9 cellular contexts compared by ENCODE assay signal in the genomic region with DNA sequence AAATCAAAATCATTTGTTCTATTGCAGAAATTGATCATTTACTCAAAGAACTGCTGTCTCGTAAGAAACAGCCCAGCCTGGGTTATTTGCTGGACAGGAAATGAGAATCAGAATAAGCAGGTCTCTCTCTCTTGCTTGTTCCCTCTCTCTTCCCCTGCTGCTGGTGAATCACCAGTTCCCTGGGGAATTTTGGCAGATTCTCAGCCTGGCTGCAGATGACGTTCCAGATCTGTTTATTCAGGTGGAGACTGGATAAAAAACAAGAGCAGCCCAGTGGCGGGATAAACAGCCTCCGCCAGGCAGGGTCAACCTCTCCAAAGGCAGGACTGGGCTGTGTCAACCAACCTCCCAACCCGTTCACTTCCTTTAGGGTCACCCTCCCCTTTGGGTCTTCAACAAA.
A peak's percentile ranks its signal among the peaks of the same experiment; 100 is the strongest.
DNase-seq lines count a peak whose midpoint lies in the region; ATAC-seq and TF ChIP-seq lines count a peak whose summit lies in the region.
"Had no signal": no experiment of that assay in that cellular context is flagged by ENCODE, and none has a peak within 500 bp of the region (broad histone marks: within the 10 kb centered on the region; RNA-seq: fewer than 3 reads in every experiment).

No MANE protein-coding gene starts in this region.

- H3K4me3 Mint-ChIP-seq in CD4-positive, alpha-beta T cell: no peak overlapping the region
- H3K4me3 Mint-ChIP-seq in activated T-helper 1 cell treated with anti-CD3 and anti-CD28 coated beads, Interleukin-12 subunit alpha, Interleukin-12 subunit beta, Interleukin-2, Interleukin-4 antibody, amounts not matched to agents 30 ng/mL and 10 ng/mL and 1 ng/mL, durations not matched to agents 14 hours and 24 hours and 36 hours: no peak overlapping the region
- H3K4me3 Mint-ChIP-seq: dendritic cell treated with granulocyte-macrophage colony-stimulating factor and Interleukin-4, amounts not matched to agents 40 ng/mL and 50 ng/mL, for 4 days had no signal

- CTCF ChIA-PET in CD4-positive, alpha-beta T cell (lab: Charles Lee): no interaction called here

- TF ChIP-seq CTCF in choroid plexus epithelial cell (conservative IDR thresholded peaks at IDR 0.05; ENCODE audit: low read depth, low read length): no peak
- no peak for TF ChIP-seq CTCF in CD4-positive, alpha-beta T cell (IDR thresholded peaks at IDR 0.05)

- no peak overlapping the region for H3K27ac Mint-ChIP-seq in CD4-positive, alpha-beta T cell
- H3K27ac Mint-ChIP-seq in activated T-helper 1 cell treated with anti-CD3 and anti-CD28 coated beads, Interleukin-12 subunit alpha, Interleukin-12 subunit beta, Interleukin-2, Interleukin-4 antibody, amounts not matched to agents 30 ng/mL and 10 ng/mL and 1 ng/mL, durations not matched to agents 14 hours and 24 hours and 36 hours: no peak overlapping the region
- H3K27ac Mint-ChIP-seq: dendritic cell treated with granulocyte-macrophage colony-stimulating factor and Interleukin-4, amounts not matched to agents 40 ng/mL and 50 ng/mL, for 4 days had no signal

- H3K9me3 Mint-ChIP-seq in CD4-positive, alpha-beta T cell: no peaks in the 10 kb centered on the region
- H3K9me3 Mint-ChIP-seq in activated T-helper 1 cell treated with anti-CD3 and anti-CD28 coated beads, Interleukin-12 subunit alpha, Interleukin-12 subunit beta, Interleukin-2, Interleukin-4 antibody, amounts not matched to agents 30 ng/mL and 10 ng/mL and 1 ng/mL, durations not matched to agents 14 hours and 24 hours and 36 hours: peaks cover 5% of the 10 kb centered on the region
- H3K9me3 Mint-ChIP-seq: dendritic cell treated with granulocyte-macrophage colony-stimulating factor and Interleukin-4, amounts not matched to agents 40 ng/mL and 50 ng/mL, for 4 days had no signal

- peak; percentile 46 for DNase-seq in DMS 273 treated with DMSO at 0.1 percent for 48 hours (lab: John Stamatoyannopoulos, UW)
- DNase-seq in NCI-H2196 treated with DMSO at 0.1 percent for 48 hours (lab: John Stamatoyannopoulos, UW; ENCODE audit: unreplicated experiment): peak; percentile 67
- DNase-seq in choroid plexus epithelial cell (ENCODE audit: low read depth): peak; percentile 99
- peak; percentile 92 to 97 for DNase-seq in lung microvascular endothelial cell (ENCODE audit: low read depth in 2 of 2)
- DNase-seq in CD4-positive, alpha-beta T cell: no peak
- no peak for DNase-seq in activated CD8-positive, alpha-beta memory T cell treated with anti-CD3 and anti-CD28 coated beads, Interleukin-2, amount 50 U/mL, for 48 hours
- no peak for DNase-seq in activated T-helper 1 cell treated with anti-CD3 and anti-CD28 coated beads, Interleukin-12 subunit alpha, Interleukin-12 subunit beta, Interleukin-2, Interleukin-4 antibody, amounts not matched to agents 30 ng/mL and 10 ng/mL and 1 ng/mL, durations not matched to agents 14 hours and 24 hours and 36 hours (ENCODE audit: low spot score)

- ATAC-seq in CD4-positive, alpha-beta T cell (ENCODE audit: poor library complexity): no peak
- ATAC-seq in HG03571 (IDR thresholded peaks at IDR 0.05; ENCODE audit: unreplicated experiment): no peak

- intact Hi-C loops in CD4-positive, alpha-beta T cell (cut with DNase I, micrococcal nuclease): loop anchor here in 1 of 2 experiments (5.0 kb wide), 1 partner anchor 294 kb away; no protein-coding TSS in a partner anchor
- intact Hi-C loops in activated T-helper 1 cell treated with anti-CD3 and anti-CD28 coated beads, Interleukin-12 subunit alpha, Interleukin-12 subunit beta, Interleukin-2, Interleukin-4 antibody, amounts not matched to agents 30 ng/mL and 10 ng/mL and 1 ng/mL, durations not matched to agents 14 hours and 24 hours and 36 hours (cut with micrococcal nuclease): no loop called here

- H3K27me3 Mint-ChIP-seq in CD4-positive, alpha-beta T cell: no peaks in the 10 kb centered on the region
- no peaks in the 10 kb centered on the region for H3K27me3 Mint-ChIP-seq in activated T-helper 1 cell treated with anti-CD3 and anti-CD28 coated beads, Interleukin-12 subunit alpha, Interleukin-12 subunit beta, Interleukin-2, Interleukin-4 antibody, amounts not matched to agents 30 ng/mL and 10 ng/mL and 1 ng/mL, durations not matched to agents 14 hours and 24 hours and 36 hours (ENCODE audit: insufficient read depth)
- H3K27me3 Mint-ChIP-seq: dendritic cell treated with granulocyte-macrophage colony-stimulating factor and Interleukin-4, amounts not matched to agents 40 ng/mL and 50 ng/mL, for 4 days had no signal

- no peak overlapping the region for H3K27ac ChIP-seq in CD4-positive, alpha-beta T cell (ENCODE audit: low read depth, low read length)

- no peaks in the 10 kb centered on the region for H3K9me3 ChIP-seq in CD4-positive, alpha-beta T cell (ENCODE audit: control insufficient read depth, low read length)

- no peaks in the 10 kb centered on the region for H3K27me3 ChIP-seq in CD4-positive, alpha-beta T cell (ENCODE audit: control insufficient read depth, insufficient read depth, low read length)

- no peak overlapping the region for H3K4me3 ChIP-seq in choroid plexus epithelial cell (ENCODE audit: low read depth, low read length)

- POLR2A ChIA-PET in CD4-positive, alpha-beta T cell (lab: Charles Lee): no interaction called here

- H3K36me3 Mint-ChIP-seq in CD4-positive, alpha-beta T cell (ENCODE audit: low read depth): peaks cover 21% of the 10 kb centered on the region
- H3K36me3 Mint-ChIP-seq in activated T-helper 1 cell treated with anti-CD3 and anti-CD28 coated beads, Interleukin-12 subunit alpha, Interleukin-12 subunit beta, Interleukin-2, Interleukin-4 antibody, amounts not matched to agents 30 ng/mL and 10 ng/mL and 1 ng/mL, durations not matched to agents 14 hours and 24 hours and 36 hours (ENCODE audit: low read depth): peaks cover 26% of the 10 kb centered on the region

- H3K4me1 Mint-ChIP-seq in CD4-positive, alpha-beta T cell (ENCODE audit: low read depth): peaks cover 29% of the 10 kb centered on the region
- H3K4me1 Mint-ChIP-seq in activated T-helper 1 cell treated with anti-CD3 and anti-CD28 coated beads, Interleukin-12 subunit alpha, Interleukin-12 subunit beta, Interleukin-2, Interleukin-4 antibody, amounts not matched to agents 30 ng/mL and 10 ng/mL and 1 ng/mL, durations not matched to agents 14 hours and 24 hours and 36 hours (ENCODE audit: low read depth): peaks cover 33% of the 10 kb centered on the region

Comparison
In these comparisons a context has a peak if more than half of its experiments do, and no peak if none do; other contexts are left out.
1. DNase-seq: peak in DMS 273 treated with DMSO at 0.1 percent for 48 hours (single experiment), NCI-H2196 treated with DMSO at 0.1 percent for 48 hours (single experiment), choroid plexus epithelial cell (single experiment) and lung microvascular endothelial cell (2 of 2); none in CD4-positive, alpha-beta T cell (0 of 10), activated CD8-positive, alpha-beta memory T cell treated with anti-CD3 and anti-CD28 coated beads, Interleukin-2, amount 50 U/mL, for 48 hours (single experiment) and activated T-helper 1 cell treated with anti-CD3 and anti-CD28 coated beads, Interleukin-12 subunit alpha, Interleukin-12 subunit beta, Interleukin-2, Interleukin-4 antibody, amounts not matched to agents 30 ng/mL and 10 ng/mL and 1 ng/mL, durations not matched to agents 14 hours and 24 hours and 36 hours (single experiment).